ENCODE assay signal across 16 cellular contexts in the genomic region with DNA sequence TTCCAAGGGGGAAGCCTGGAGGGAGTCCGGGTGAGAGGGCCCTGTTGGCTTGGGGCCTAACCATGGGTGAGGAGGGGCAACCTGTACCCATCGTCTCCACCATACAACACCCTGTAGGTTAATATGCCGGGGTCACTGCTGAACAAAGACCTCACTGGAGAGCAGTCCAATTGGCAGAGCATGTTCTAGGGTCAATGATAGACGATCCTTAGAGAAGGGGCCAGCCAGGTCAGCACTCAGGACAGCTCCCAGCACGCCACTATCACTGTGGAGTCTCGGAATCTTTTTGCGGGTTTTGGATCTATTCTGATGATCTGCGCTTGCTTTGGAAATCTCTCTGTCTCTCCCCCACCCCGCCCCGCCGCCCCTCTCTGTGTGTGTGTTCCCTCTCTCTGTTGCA.
DNase-seq lines count a peak whose midpoint lies in the region; ATAC-seq and TF ChIP-seq lines count a peak whose summit lies in the region.
"Had no signal": no experiment of that assay in that cellular context is flagged by ENCODE, and none has a peak within 500 bp of the region (broad histone marks: within the 10 kb centered on the region; RNA-seq: fewer than 3 reads in every experiment).

No MANE protein-coding gene starts in this region.

- ATAC-seq in HG03565 (IDR thresholded peaks at IDR 0.05; ENCODE audit: unreplicated experiment) (no peak), HG03045 (IDR thresholded peaks at IDR 0.05; ENCODE audit: unreplicated experiment) (no peak)

- peak overlapping the region in 3 of 5 experiments; percentile 13 to 84 (median 55) for H3K27ac Mint-ChIP-seq in brain

- peaks cover 28% of the 10 kb centered on the region for H3K4me1 Mint-ChIP-seq in brain

- no peak for TF ChIP-seq CTCF in brain (conservative IDR thresholded peaks at IDR 0.05)

- DNase-seq in AG20443 (ENCODE audit: low spot score), result peak; percentile 43
- peak; percentile 4 for DNase-seq in LHCN-M2 (ENCODE audit: low read depth)
- peak; percentile 76 for DNase-seq in left kidney (ENCODE audit: low read depth, low spot score)
- no peak for DNase-seq in glomerular visceral epithelial cell (ENCODE audit: extremely low spot score)
- no peak for DNase-seq in NCI-H1436 (lab: John Stamatoyannopoulos, UW)
- DNase-seq: amniotic stem cell; DMS153; effector CD4-positive, alpha-beta T cell; GOT3; NCI-H1930; NCI-H748 treated with DMSO at 0.1 percent for 48 hours; SHP77; uterus had no signal

- H3K27me3 Mint-ChIP-seq in brain, result peaks cover 30% of the 10 kb centered on the region

- no peaks in the 10 kb centered on the region for H3K36me3 Mint-ChIP-seq in brain

- H3K9me3 Mint-ChIP-seq in brain, result peaks cover 0 to 3% (median 0%) of the 10 kb centered on the region in 5 experiments

- H3K4me3 Mint-ChIP-seq in brain, result peak overlapping the region in 2 of 5 experiments; percentile 14 to 58

Comparison
In these comparisons a context has a peak if more than half of its experiments do, and no peak if none do; other contexts are left out.
1. DNase-seq: peak in AG20443 (single experiment), LHCN-M2 (single experiment) and left kidney (single experiment); none in glomerular visceral epithelial cell (single experiment) and NCI-H1436 (single experiment).